Comparison of ENCODE assay signal across 16 cellular contexts in genomic region chr7:30923774-30924413, GRCh38. TPM values are rescaled to one million over a fixed set of nuclear protein-coding genes. Genes with fewer than 3 reads are reported as not detected.
DNase-seq lines count a peak whose midpoint lies in the region; ATAC-seq and TF ChIP-seq lines count a peak whose summit lies in the region.
"Had no signal": no experiment of that assay in that cellular context is flagged by ENCODE, and none has a peak within 500 bp of the region (broad histone marks: within the 10 kb centered on the region; RNA-seq: fewer than 3 reads in every experiment).

No MANE protein-coding gene starts in this region.

- no peak overlapping the region for H4K91ac ChIP-seq in neuronal stem cell (ENCODE audit: low read depth, low read length, poor library complexity)

- H3K4ac ChIP-seq in neuronal stem cell (ENCODE audit: low read length), result no peak overlapping the region

- no peak overlapping the region for H3K23ac ChIP-seq in neuronal stem cell (ENCODE audit: low read depth, low read length, poor library complexity)

- intact Hi-C loops in left cardiac atrium (cut with DNase I) (no loop called here), upper lobe of right lung (cut with DNase I) (no loop called here)

- H2BK15ac ChIP-seq in neuronal stem cell (ENCODE audit: low read length), result no peak overlapping the region

- H3K27me3 ChIP-seq in cardiac muscle cell (no peaks in the 10 kb centered on the region), neuronal stem cell (ENCODE audit: control insufficient read depth in 3 of 3, insufficient read depth in 3 of 3, low read depth in 1 of 3, low read length in 3 of 3) (no peaks in the 10 kb centered on the region), upper lobe of right lung (no peaks in the 10 kb centered on the region)
- H3K27me3 ChIP-seq: breast epithelium, upper lobe of left lung had no signal

- H3K36me3 ChIP-seq in cardiac muscle cell (no peaks in the 10 kb centered on the region), neuronal stem cell (replicated peaks in 1 of 2; ENCODE audit: control insufficient read depth in 2 of 2, insufficient read depth in 2 of 2, low read length in 2 of 2) (no peaks in the 10 kb centered on the region), upper lobe of right lung (peaks cover 62% of the 10 kb centered on the region)
- H3K36me3 ChIP-seq: breast epithelium had no signal

- H3K4me2 ChIP-seq in neuronal stem cell (ENCODE audit: insufficient read depth, low read length, poor library complexity, severe bottlenecking), result no peak overlapping the region

- peak overlapping the region; percentile 32 for H3K18ac ChIP-seq in neuronal stem cell (ENCODE audit: low read length)

- H2BK5ac ChIP-seq in neuronal stem cell (ENCODE audit: low read length), result no peak overlapping the region

- H2AFZ ChIP-seq in neuronal stem cell (ENCODE audit: low read length), result no peak overlapping the region

- H3K79me1 ChIP-seq in neuronal stem cell (ENCODE audit: low read depth, low read length), result no peaks in the 10 kb centered on the region

- WGBS in neuronal stem cell (ENCODE audit: extremely low coverage in 2 of 2, insufficient read length in 2 of 2, insufficient replicate concordance in 1 of 2), 2 donors, result no CpG with 5 or more reads among the region's 13 CpGs

- H2BK120ac ChIP-seq in neuronal stem cell (ENCODE audit: low read depth, low read length), result no peak overlapping the region

- TF ChIP-seq CTCF in cardiac muscle cell (IDR thresholded peaks at IDR 0.05; ENCODE audit: low read depth, low read length) (no peak), coronary artery (IDR thresholded peaks at IDR 0.05) (no peak), upper lobe of right lung (IDR thresholded peaks at IDR 0.05) (no peak)

- H2BK12ac ChIP-seq in neuronal stem cell (ENCODE audit: low read length), result no peak overlapping the region

- no peak overlapping the region for H3K9ac ChIP-seq in neuronal stem cell (ENCODE audit: low read depth, low read length, poor library complexity)

- no peak overlapping the region for H3K14ac ChIP-seq in neuronal stem cell (ENCODE audit: low read length)

- peaks cover 61% of the 10 kb centered on the region for H3K4me1 ChIP-seq in cardiac muscle cell (ENCODE audit: low read depth)
- H3K4me1 ChIP-seq in neuronal stem cell (ENCODE audit: control insufficient read depth in 2 of 2, insufficient read depth in 1 of 2, low read depth in 1 of 2, low read length in 2 of 2), result peaks cover 0 to 8% of the 10 kb centered on the region in 2 donors
- H3K4me1 ChIP-seq in upper lobe of right lung, result peaks cover 27% of the 10 kb centered on the region
- H3K4me1 ChIP-seq: breast epithelium had no signal

- DNase-seq in cardiac muscle cell (ENCODE audit: low read depth in 1 of 2, low spot score in 1 of 2), result no peak
- DNase-seq in left cardiac atrium, result no peak
- DNase-seq in coronary artery (ENCODE audit: low spot score), result peak; percentile 71
- DNase-seq in neuronal stem cell (ENCODE audit: low spot score), result no peak
- DNase-seq in upper lobe of right lung, result peak; percentile 47
- DNase-seq in islet precursor cell, result no peak
- DNase-seq in midbrain (lab: John Stamatoyannopoulos, UW), result no peak

- no peak overlapping the region for H4K8ac ChIP-seq in neuronal stem cell (ENCODE audit: low read depth, low read length)

- H3K9me3 ChIP-seq in cardiac muscle cell (ENCODE audit: low read depth), result no peaks in the 10 kb centered on the region
- peaks cover 3 to 8% of the 10 kb centered on the region in 2 donors for H3K9me3 ChIP-seq in neuronal stem cell (replicated peaks in 1 of 2; ENCODE audit: control insufficient read depth in 2 of 2, insufficient read depth in 1 of 2, low read depth in 1 of 2, low read length in 2 of 2)
- H3K9me3 ChIP-seq in upper lobe of right lung, result no peaks in the 10 kb centered on the region
- H3K9me3 ChIP-seq: upper lobe of left lung had no signal

- H3K4me3 ChIP-seq in cardiac muscle cell, result no peak overlapping the region
- no peak overlapping the region for H3K4me3 ChIP-seq in coronary artery
- no peak overlapping the region for H3K4me3 ChIP-seq in neuronal stem cell (ENCODE audit: low read length in 2 of 2)
- no peak overlapping the region for H3K4me3 ChIP-seq in upper lobe of right lung
- H3K4me3 ChIP-seq: breast epithelium, upper lobe of left lung had no signal

- no peak overlapping the region for H2AK5ac ChIP-seq in neuronal stem cell (ENCODE audit: low read depth, low read length)

- ATAC-seq in left cardiac atrium (no peak), upper lobe of right lung (no peak), GM21528 (IDR thresholded peaks at IDR 0.05; ENCODE audit: low FRiP score, unreplicated experiment) (no peak)

- H3K27ac ChIP-seq in cardiac muscle cell (peak overlapping the region; percentile 37), coronary artery (no peak overlapping the region), neuronal stem cell (replicated peaks; ENCODE audit: low read length) (no peak overlapping the region), upper lobe of right lung (no peak overlapping the region)
- H3K27ac ChIP-seq: breast epithelium, VCaP had no signal

RNA-seq across cellular contexts. Expression of gene AQP1, which starts 12.2 kb away (rescaled TPM):
- 35.6 and 63.9 TPM in 2 replicates for total RNA-seq in cardiac muscle cell
- polyA plus RNA-seq in cardiac muscle cell, result 33.3 and 51.1 TPM in 2 replicates
- 100 to 1,000 TPM; 244 to 352 TPM for total RNA-seq in left cardiac atrium
- 0.47 TPM for polyA plus RNA-seq in neuronal stem cell (2013, experiment 1 of 2)
- 0.46 TPM for polyA plus RNA-seq in neuronal stem cell (2013, experiment 2 of 2)
- 1,132 TPM for total RNA-seq in upper lobe of right lung
- total RNA-seq: activated T-helper 2 cell treated with anti-CD3 and anti-CD28 coated beads, Interferon-gamma antibody, Interleukin-2, Interleukin-4, amounts not matched to agents 10 μg/mL and 5 μg/mL and 100 μg/mL, durations not matched to agents 14 hours and 24 hours and 36 hours had no signal

RNA-seq across cellular contexts. Expression of gene GHRHR, which starts 39.9 kb away (rescaled TPM):
- total RNA-seq in cardiac muscle cell (not detected in 2 replicates), left cardiac atrium (not detected), upper lobe of right lung (not detected)
- polyA plus RNA-seq in cardiac muscle cell, result not detected in 2 replicates
- 0.39 TPM for polyA plus RNA-seq in neuronal stem cell (2013, experiment 1 of 2)
- polyA plus RNA-seq in neuronal stem cell (2013, experiment 2 of 2), result 0.08 TPM
- total RNA-seq: activated T-helper 2 cell treated with anti-CD3 and anti-CD28 coated beads, Interferon-gamma antibody, Interleukin-2, Interleukin-4, amounts not matched to agents 10 μg/mL and 5 μg/mL and 100 μg/mL, durations not matched to agents 14 hours and 24 hours and 36 hours; breast epithelium; endothelial cell of umbilical vein; HT-29; SK-MEL-5 had no signal
- polyA plus RNA-seq: endothelial cell of umbilical vein, neural cell had no signal

Comparison
In these comparisons a context has a peak if more than half of its experiments do, and no peak if none do; other contexts are left out.
1. DNase-seq: peak in coronary artery (single experiment) and upper lobe of right lung (single experiment); none in cardiac muscle cell (0 of 2), left cardiac atrium (single experiment), neuronal stem cell (single experiment), islet precursor cell (single experiment) and midbrain (single experiment).